In genomic region chr16:566475-567361, GRCh38 we compare ENCODE assay signal across 8 cellular contexts. TPM values are rescaled to one million over a fixed set of nuclear protein-coding genes. Genes with fewer than 3 reads are reported as not detected.
A peak's percentile ranks its signal among the peaks of the same experiment; 100 is the strongest.
DNase-seq lines count a peak whose midpoint lies in the region; ATAC-seq and TF ChIP-seq lines count a peak whose summit lies in the region.

A gene with protein sequence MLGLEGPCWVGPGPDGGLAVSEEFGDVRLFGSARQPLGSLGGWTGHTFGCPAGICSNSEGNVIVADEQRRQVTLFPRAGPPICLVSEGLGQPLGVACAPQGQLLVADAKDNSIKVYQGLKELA (plus strand): TSS chr16:567005. CDS start chr16:568048, 1,043 bp downstream.

- TF ChIP-seq CTCF in GM10248 (IDR thresholded peaks at IDR 0.05; ENCODE audit: control extremely low read depth, extremely low read depth, low read depth, missing control alignments) (no peak), RWPE2 (IDR thresholded peaks at IDR 0.05; ENCODE audit: poor library complexity, severe bottlenecking) (no peak), adrenal gland (IDR thresholded peaks at IDR 0.05) (peak in 2 of 6 experiments; percentile 4 to 17)

- CTCF ChIA-PET in GM10248 (lab: Yijun Ruan, JAX), result interaction anchor here (1.1 kb wide), 2 partner anchors 10 to 13 kb away, joined by 3 to 4 read pairs; no protein-coding TSS in a partner anchor

- ATAC-seq in HG03045 (IDR thresholded peaks at IDR 0.05; ENCODE audit: unreplicated experiment) (peak; percentile 39), RWPE2 (ENCODE audit: low read depth) (peak; percentile 13; the same call in 2 of the 3 replicates)

- peak within 1 kb of the TSS; percentile 48; the same call in 1 of the 2 replicates for H3K9ac ChIP-seq in iPS-20b (ENCODE audit: low read depth, low read length)

- peak; percentile 91 for DNase-seq in GM10248 (ENCODE audit: extremely low spot score)
- DNase-seq in RWPE2 (ENCODE audit: low spot score), result no peak
- peak; percentile 81 to 95 (median 90) for DNase-seq in adrenal gland
- peak; percentile 45 for DNase-seq in stimulated activated CD4-positive, alpha-beta T cell treated with anti-CD3 and anti-CD28 coated beads, Interleukin-4, amount 100 ng/mL, for 24 hours
- DNase-seq in NCI-H1930 (lab: John Stamatoyannopoulos, UW), result no peak
- DNase-seq in NCI-H187 (lab: John Stamatoyannopoulos, UW), result no peak

- H3K4me3 ChIP-seq in RWPE2 (ENCODE audit: severe bottlenecking), result no peak within 1 kb of the TSS
- H3K4me3 ChIP-seq in adrenal gland, result peak within 1 kb of the TSS in 2 of 4 donors; percentile 22 to 43
- peak within 1 kb of the TSS; percentile 33; the same call in 1 of the 2 replicates for H3K4me3 ChIP-seq in iPS-20b (ENCODE audit: low read length)

- peak in 1 of 2 donors; percentile 72 for TF ChIP-seq POLR2A in adrenal gland (IDR thresholded peaks at IDR 0.05)

- WGBS in adrenal gland, 4 donors, result 12 to 14% (median 13%) methylated on average over 11 to 26 of the region's 26 CpGs

- POLR2A ChIA-PET in GM10248 (lab: Yijun Ruan, JAX), result interaction anchor here (0.5 kb wide), 1 partner anchor 1398 kb away, joined by 3 read pairs; the partner anchor contains the start of gene RPS2

- H3K27ac ChIP-seq in RWPE2 (ENCODE audit: poor library complexity, severe bottlenecking), result no peak within 1 kb of the TSS
- peak within 1 kb of the TSS; percentile 77 to 84 (median 78) for H3K27ac ChIP-seq in adrenal gland
- H3K27ac ChIP-seq in iPS-20b (ENCODE audit: low read length), result peak within 1 kb of the TSS; percentile 24

- H3K9me3 ChIP-seq in RWPE2 (ENCODE audit: severe bottlenecking), result no peaks in the 10 kb centered on the region
- no peaks in the 10 kb centered on the region for H3K9me3 ChIP-seq in adrenal gland (replicated peaks in 1 of 3)
- H3K9me3 ChIP-seq in iPS-20b (ENCODE audit: insufficient read depth, low read depth, low read length), result no peaks in the 10 kb centered on the region

- H3K4me1 ChIP-seq in RWPE2 (ENCODE audit: insufficient read depth, poor library complexity, severe bottlenecking), result peaks cover 11% of the 10 kb centered on the region
- H3K4me1 ChIP-seq in adrenal gland (replicated peaks in 1 of 2), result peaks cover 31 to 38% of the 10 kb centered on the region in 2 donors
- H3K4me1 ChIP-seq in iPS-20b (ENCODE audit: insufficient read depth, low read length), result peaks cover 6% of the 10 kb centered on the region; the same call in 1 of the 2 replicates

- H3K27me3 ChIP-seq in RWPE2 (ENCODE audit: insufficient read depth, poor library complexity, severe bottlenecking), result peaks cover 6% of the 10 kb centered on the region
- no peaks in the 10 kb centered on the region for H3K27me3 ChIP-seq in adrenal gland
- H3K27me3 ChIP-seq in iPS-20b (ENCODE audit: insufficient read depth, low read length), result peaks cover 12% of the 10 kb centered on the region

- intact Hi-C loops in adrenal gland (cut with DNase I), result no loop called here

- no peaks in the 10 kb centered on the region for H3K36me3 ChIP-seq in RWPE2 (ENCODE audit: low read depth)
- no peaks in the 10 kb centered on the region for H3K36me3 ChIP-seq in adrenal gland (replicated peaks in 1 of 2)
- H3K36me3 ChIP-seq in iPS-20b (ENCODE audit: insufficient read depth, low read depth, low read length), result no peaks in the 10 kb centered on the region

RNA-seq across cellular contexts. Expression of the gene that starts here (rescaled TPM):
- total RNA-seq in adrenal gland, result 10 to 100 TPM in 5 of 8 donors, 1 to 10 TPM in 3; 1.6 to 22.3 (median 13.5) TPM
- 1 to 10 TPM in 2 of 3 donors, under 1 TPM in 1; 0.57 to 7.2 (median 3.3) TPM for polyA plus RNA-seq in adrenal gland

Comparison
In these comparisons a context has a peak if more than half of its experiments do, and no peak if none do; other contexts are left out.
1. DNase-seq: peak in GM10248 (single experiment), adrenal gland (7 of 7) and stimulated activated CD4-positive, alpha-beta T cell treated with anti-CD3 and anti-CD28 coated beads, Interleukin-4, amount 100 ng/mL, for 24 hours (single experiment); none in RWPE2 (single experiment), NCI-H1930 (0 of 2) and NCI-H187 (0 of 2).